ENCODE assay signal across 10 cellular contexts in the genomic region with DNA sequence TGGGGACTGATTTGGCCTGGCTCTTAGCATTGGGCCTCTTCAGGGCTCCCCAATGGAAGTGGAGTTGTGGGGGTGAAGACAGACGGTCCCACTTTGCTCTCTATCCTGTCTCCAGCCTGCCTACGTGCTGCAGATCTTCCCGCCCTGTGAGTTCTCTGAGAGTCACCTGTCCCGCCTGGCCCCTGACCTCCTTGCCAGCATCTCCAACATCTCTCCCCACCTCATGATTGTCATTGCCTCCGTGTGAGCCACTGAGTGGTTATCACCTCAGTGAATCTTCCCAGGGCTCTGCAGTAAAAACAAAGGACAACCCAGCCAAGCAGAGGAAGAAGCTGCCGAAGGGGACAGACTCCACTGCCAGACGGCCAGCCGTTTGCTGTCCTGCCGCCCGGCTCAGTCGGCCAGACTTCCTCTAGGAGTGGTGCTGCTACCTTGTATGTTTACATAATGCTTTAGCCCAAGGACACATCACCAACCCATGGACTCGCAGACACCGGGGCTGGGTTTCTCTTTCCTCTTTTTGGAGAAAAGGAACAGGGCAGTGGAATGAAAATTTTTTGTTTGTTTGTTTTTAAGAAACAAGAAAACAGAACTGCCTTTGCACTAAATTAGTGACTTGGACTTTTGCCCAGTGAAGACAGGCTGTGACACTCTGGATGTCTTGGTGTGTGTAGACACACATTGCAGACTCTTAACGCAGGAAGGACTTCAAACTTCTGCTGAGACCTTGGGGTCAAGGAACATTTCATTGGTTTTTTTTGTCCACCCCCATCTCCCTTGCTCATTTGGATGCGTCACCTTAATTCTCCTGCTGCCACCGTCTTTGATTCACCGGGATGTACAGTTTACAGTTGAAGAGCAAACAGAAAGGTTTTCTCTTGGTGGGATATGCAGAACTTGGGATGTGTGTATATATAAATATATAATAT. TPM values are rescaled to one million over a fixed set of nuclear protein-coding genes. Genes with fewer than 3 reads are reported as not detected.
DNase-seq lines count a peak whose midpoint lies in the region; ATAC-seq, FAIRE-seq and TF ChIP-seq lines count a peak whose summit lies in the region.
"Had no signal": no experiment of that assay in that cellular context is flagged by ENCODE, and none has a peak within 500 bp of the region (broad histone marks: within the 10 kb centered on the region; RNA-seq: fewer than 3 reads in every experiment).

No MANE protein-coding gene starts in this region.

- FAIRE-seq in astrocyte (lab: Jason Lieb, UNC) (no peak), urothelium cell line (lab: Jason Lieb, UNC) (no peak)
- FAIRE-seq: H1 had no signal

- no peaks in the 10 kb centered on the region for H3K27me3 Mint-ChIP-seq in activated CD4-positive, alpha-beta T cell treated with anti-CD3 and anti-CD28 coated beads for 36 hours
- H3K27me3 Mint-ChIP-seq in astrocyte (ENCODE audit: low read depth, unreplicated experiment), result no peaks in the 10 kb centered on the region

- peaks cover 32% of the 10 kb centered on the region for H4K20me1 ChIP-seq in astrocyte (ENCODE audit: insufficient read depth, low read length)

- H3K27ac Mint-ChIP-seq in activated CD4-positive, alpha-beta T cell treated with anti-CD3 and anti-CD28 coated beads for 36 hours, result peak overlapping the region; percentile 64
- peak overlapping the region; percentile 56 for H3K27ac Mint-ChIP-seq in astrocyte (ENCODE audit: unreplicated experiment)

- no peak overlapping the region for H3K4me3 ChIP-seq in astrocyte (ENCODE audit: insufficient read depth, low read depth, low read length)

- ATAC-seq in activated CD4-positive, alpha-beta T cell treated with anti-CD3 and anti-CD28 coated beads for 36 hours, result no peak
- ATAC-seq in GM19452 (IDR thresholded peaks at IDR 0.05; ENCODE audit: unreplicated experiment), result no peak

- no peaks in the 10 kb centered on the region for H3K9me3 ChIP-seq in astrocyte (ENCODE audit: insufficient read depth, low read depth, low read length)

- H3K9ac ChIP-seq in astrocyte (ENCODE audit: low read length), result peak overlapping the region; percentile 45

- H3K27ac ChIP-seq in astrocyte (ENCODE audit: low read depth, low read length) (peak overlapping the region; percentile 58), temporal lobe (ENCODE audit: low read depth, low read length) (peak overlapping the region; percentile 22)

- H3K4me2 ChIP-seq in astrocyte (ENCODE audit: low read length), result peak overlapping the region; percentile 45

- intact Hi-C loops in activated CD4-positive, alpha-beta T cell treated with anti-CD3 and anti-CD28 coated beads for 36 hours (cut with DNase I, micrococcal nuclease), result no loop called here

- H3K79me2 ChIP-seq in astrocyte (ENCODE audit: insufficient read depth, low read length), result peaks cover 29% of the 10 kb centered on the region

- peaks cover 40% of the 10 kb centered on the region for H3K36me3 Mint-ChIP-seq in activated CD4-positive, alpha-beta T cell treated with anti-CD3 and anti-CD28 coated beads for 36 hours (ENCODE audit: low read depth)
- H3K36me3 Mint-ChIP-seq in astrocyte (ENCODE audit: low read depth, unreplicated experiment), result peaks cover 21% of the 10 kb centered on the region

- no peaks in the 10 kb centered on the region for H3K9me3 Mint-ChIP-seq in activated CD4-positive, alpha-beta T cell treated with anti-CD3 and anti-CD28 coated beads for 36 hours (ENCODE audit: low read depth)
- peaks cover 2% of the 10 kb centered on the region for H3K9me3 Mint-ChIP-seq in astrocyte (ENCODE audit: unreplicated experiment)

- H3K27me3 ChIP-seq in astrocyte (ENCODE audit: insufficient read depth, low read length), result no peaks in the 10 kb centered on the region

- no peak for TF ChIP-seq CTCF in astrocyte (IDR thresholded peaks at IDR 0.05; ENCODE audit: insufficient read depth, low read depth, low read length)

- CTCF ChIA-PET in activated CD4-positive, alpha-beta T cell treated with anti-CD3 and anti-CD28 coated beads for 36 hours (lab: Charles Lee), result interaction anchor here (0.6 kb wide), 1 partner anchor 151 kb away, joined by 3 read pairs; no protein-coding TSS in a partner anchor

- peaks cover 19% of the 10 kb centered on the region for H3K4me1 ChIP-seq in astrocyte (ENCODE audit: insufficient read depth, low read length)

- H3K4me3 Mint-ChIP-seq in activated CD4-positive, alpha-beta T cell treated with anti-CD3 and anti-CD28 coated beads for 36 hours, result no peak overlapping the region
- H3K4me3 Mint-ChIP-seq in astrocyte (ENCODE audit: unreplicated experiment), result no peak overlapping the region

- H3K4me1 Mint-ChIP-seq in activated CD4-positive, alpha-beta T cell treated with anti-CD3 and anti-CD28 coated beads for 36 hours, result peaks cover 5% of the 10 kb centered on the region
- peaks cover 6% of the 10 kb centered on the region for H3K4me1 Mint-ChIP-seq in astrocyte (ENCODE audit: low read depth, unreplicated experiment)

- POLR2A ChIA-PET in activated CD4-positive, alpha-beta T cell treated with anti-CD3 and anti-CD28 coated beads for 36 hours (lab: Charles Lee), result no interaction called here

- DNase-seq in activated CD4-positive, alpha-beta T cell treated with anti-CD3 and anti-CD28 coated beads for 36 hours, result no peak
- no peak for DNase-seq in activated CD4-positive, alpha-beta T cell treated with anti-CD3 and anti-CD28 coated beads, Interleukin-2, amount 50 U/mL, for 4 hours
- no peak for DNase-seq in astrocyte (ENCODE audit: low read depth)
- DNase-seq in kidney tubule cell (ENCODE audit: low spot score), result peak; percentile 56
- no peak for DNase-seq in OCI-M2 (lab: John Stamatoyannopoulos, UW; ENCODE audit: unreplicated experiment)
- no peak for DNase-seq in urothelium cell line (ENCODE audit: low spot score)
- DNase-seq: NCI-H2081 had no signal

- peaks cover 27% of the 10 kb centered on the region for H3K36me3 ChIP-seq in astrocyte (ENCODE audit: insufficient read depth, low read length)

- no peak overlapping the region for H2AFZ ChIP-seq in astrocyte (ENCODE audit: low read depth, low read length)

RNA-seq across cellular contexts. Expression of gene ZBTB17, which starts 36.5 kb away (rescaled TPM):
- total RNA-seq in activated CD4-positive, alpha-beta T cell treated with anti-CD3 and anti-CD28 coated beads for 36 hours, result 10 to 100 TPM; 47.7 to 48.3 TPM
- total RNA-seq in astrocyte (28.1 and 28.8 TPM in 2 replicates), temporal lobe (26.3 TPM)
